10 cellular contexts compared by ENCODE assay signal in the genomic region with DNA sequence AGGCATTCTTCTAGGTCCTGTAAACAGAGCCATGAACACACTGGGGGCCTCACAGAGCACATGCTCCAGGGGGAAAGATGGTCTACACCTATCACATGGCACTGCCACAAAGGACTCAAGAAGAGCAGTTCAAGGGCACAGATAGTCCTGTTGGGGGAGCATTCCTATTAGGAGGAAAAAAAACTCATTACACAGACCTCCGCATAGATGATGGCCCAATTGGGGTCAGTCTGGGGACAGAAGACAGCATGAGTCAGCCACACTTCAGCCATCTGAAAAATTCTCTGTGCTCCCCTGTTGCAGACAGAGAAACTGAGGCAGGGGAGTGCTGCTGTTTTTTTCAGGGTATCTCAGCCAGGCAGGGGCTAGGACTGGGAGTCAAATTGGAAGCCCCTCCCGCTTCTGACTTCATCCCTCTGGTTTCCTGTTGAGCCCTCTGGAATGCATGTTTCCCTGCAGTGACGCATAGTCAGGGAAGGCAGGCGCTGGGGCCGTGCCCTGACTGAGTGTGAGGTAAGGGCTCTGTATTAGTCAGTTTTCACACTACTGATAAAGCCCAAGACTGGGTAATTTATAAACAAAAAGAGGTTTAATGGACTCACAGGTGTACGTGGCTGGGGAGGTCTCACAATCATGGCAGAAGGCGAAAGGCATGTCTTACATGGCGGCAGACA.
DNase-seq lines count a peak whose midpoint lies in the region; ATAC-seq and TF ChIP-seq lines count a peak whose summit lies in the region.
"Had no signal": no experiment of that assay in that cellular context is flagged by ENCODE, and none has a peak within 500 bp of the region (broad histone marks: within the 10 kb centered on the region; RNA-seq: fewer than 3 reads in every experiment).

No MANE protein-coding gene starts in this region.

- CTCF ChIA-PET in AG04449 (lab: Yijun Ruan, JAX): interaction anchor here (1.6 kb wide), 1 partner anchor 19 kb away, joined by 5 read pairs; no protein-coding TSS in a partner anchor

- POLR2A ChIA-PET in AG04449 (lab: Yijun Ruan, JAX): interaction anchor here (0.7 kb wide), 1 partner anchor 68 kb away, joined by 3 read pairs; a partner anchor contains a TSS

- no peaks in the 10 kb centered on the region for H3K36me3 ChIP-seq in MG63

- no peaks in the 10 kb centered on the region for H3K9me3 ChIP-seq in MG63

- H3K4me3 ChIP-seq in AG04449 (ENCODE audit: low read depth, low read length) (no peak overlapping the region), MG63 (no peak overlapping the region), epithelial cell of esophagus (ENCODE audit: low read length) (no peak overlapping the region)

- no peak for TF ChIP-seq CTCF in AG04449 (IDR thresholded peaks at IDR 0.05; ENCODE audit: insufficient read depth, low read length, missing control alignments)
- TF ChIP-seq CTCF in epithelial cell of esophagus (IDR thresholded peaks at IDR 0.05; ENCODE audit: insufficient read depth, low read depth, low read length, missing control alignments): no peak

- DNase-seq in AG04449 (ENCODE audit: low read depth, low spot score): peak; percentile 85
- DNase-seq in MG63: peak; percentile 93
- peak; percentile 97 for DNase-seq in epithelial cell of esophagus (ENCODE audit: low read depth)
- DNase-seq in mucosa of gallbladder (ENCODE audit: low spot score): peak; percentile 48
- DNase-seq in NCI-H1105 treated with DMSO at 0.1 percent for 48 hours (lab: John Stamatoyannopoulos, UW): no peak
- DNase-seq in mesenteric fat pad (ENCODE audit: low spot score): no peak
- DNase-seq: activated naive CD4-positive, alpha-beta T cell treated with anti-CD3 and anti-CD28 coated beads for 36 hours; stimulated activated CD4-positive, alpha-beta T cell treated with anti-CD3 and anti-CD28 coated beads, Interleukin-1b, Interleukin-23, amount 100 ng/mL, for 48 hours had no signal

- H3K27me3 ChIP-seq in MG63: no peaks in the 10 kb centered on the region

- ATAC-seq in GM21723 (IDR thresholded peaks at IDR 0.05; ENCODE audit: unreplicated experiment) (no peak), HG02610 (IDR thresholded peaks at IDR 0.05; ENCODE audit: unreplicated experiment) (no peak)

Comparison
In these comparisons a context has a peak if more than half of its experiments do, and no peak if none do; other contexts are left out.
1. DNase-seq: peak in AG04449 (single experiment), MG63 (single experiment), epithelial cell of esophagus (single experiment) and mucosa of gallbladder (single experiment); none in NCI-H1105 treated with DMSO at 0.1 percent for 48 hours (single experiment) and mesenteric fat pad (single experiment).